ENCODE assay signal across 8 cellular contexts in the genomic region with DNA sequence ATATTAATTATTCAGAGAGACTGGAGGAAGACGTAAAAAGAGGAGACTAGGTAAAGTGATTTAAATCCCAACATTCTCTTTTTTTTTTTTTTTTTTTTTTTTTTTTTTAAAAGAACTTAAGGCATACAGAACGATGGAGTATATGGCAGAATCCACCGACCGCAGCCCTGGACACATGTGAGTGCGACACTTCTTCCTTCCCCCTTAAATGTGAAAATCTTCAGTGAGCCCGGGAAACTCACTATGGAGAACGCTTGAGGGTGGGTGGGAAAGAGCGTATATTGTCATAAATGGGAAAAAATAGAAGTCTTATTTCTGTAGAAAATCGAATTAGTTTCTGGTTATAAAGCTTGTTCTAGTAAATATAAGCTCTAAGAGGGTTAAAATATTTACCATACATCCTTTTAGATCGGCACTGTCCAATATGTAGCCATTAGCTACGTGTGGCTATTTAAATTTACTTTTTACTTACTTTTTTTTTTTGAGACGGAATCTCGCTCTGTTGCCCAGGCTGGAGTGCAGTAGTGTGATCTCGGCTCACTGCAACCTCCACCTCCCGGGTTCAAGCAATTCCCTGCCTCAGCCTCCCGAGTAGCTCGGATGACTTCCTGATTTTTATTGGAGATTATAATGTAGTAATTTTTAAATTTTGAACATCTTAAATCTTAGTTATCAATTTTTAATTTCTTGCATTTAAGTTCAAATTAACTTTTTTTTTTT. TPM values are rescaled to one million over a fixed set of nuclear protein-coding genes. Genes with fewer than 3 reads are reported as not detected.
DNase-seq lines count a peak whose midpoint lies in the region; ATAC-seq and TF ChIP-seq lines count a peak whose summit lies in the region.

No MANE protein-coding gene starts in this region.

- no peaks in the 10 kb centered on the region for H3K27me3 ChIP-seq in BE2C
- H3K27me3 ChIP-seq in right lobe of liver: no peaks in the 10 kb centered on the region
- no peaks in the 10 kb centered on the region for H3K27me3 ChIP-seq in thyroid gland

- H3K27ac ChIP-seq in right lobe of liver (peak overlapping the region; percentile 98 to 99 (median 99)), thyroid gland (peak overlapping the region in 2 of 3 donors; percentile 92 to 93)

- TF ChIP-seq POLR2A in right lobe of liver (IDR thresholded peaks at IDR 0.05): no peak
- TF ChIP-seq POLR2A in thyroid gland (IDR thresholded peaks at IDR 0.05): no peak

- no peaks in the 10 kb centered on the region for H3K4me1 ChIP-seq in BE2C
- H3K4me1 ChIP-seq in right lobe of liver: peaks cover 0 to 30% (median 9%) of the 10 kb centered on the region in 4 donors
- H3K4me1 ChIP-seq in thyroid gland: peaks cover 14 to 26% of the 10 kb centered on the region in 2 donors

- no peak for DNase-seq in BE2C
- DNase-seq in OCI-M1 (lab: John Stamatoyannopoulos, UW): peak; percentile 27
- DNase-seq in cerebellum (ENCODE audit: low spot score): peak; percentile 17
- DNase-seq in right lobe of liver: no peak
- peak; percentile 15 to 30 for DNase-seq in thyroid gland
- no peak for DNase-seq in activated CD4-positive, CD25-positive, alpha-beta regulatory T cell (lab: John Stamatoyannopoulos, UW)
- DNase-seq in DMS79 (lab: John Stamatoyannopoulos, UW): no peak

- no peaks in the 10 kb centered on the region for H3K9me3 ChIP-seq in BE2C
- no peaks in the 10 kb centered on the region for H3K9me3 ChIP-seq in right lobe of liver
- no peaks in the 10 kb centered on the region for H3K9me3 ChIP-seq in thyroid gland

- intact Hi-C loops in right lobe of liver (cut with DNase I) (no loop called here), thyroid gland (cut with DNase I) (no loop called here)

- peak overlapping the region; percentile 89 for H3K4me3 ChIP-seq in BE2C (ENCODE audit: low read depth, low read length)
- peak overlapping the region; percentile 80 to 91 (median 91) for H3K4me3 ChIP-seq in right lobe of liver
- H3K4me3 ChIP-seq in thyroid gland (replicated peaks in 1 of 3): peak overlapping the region; percentile 91 to 98 (median 91)

- ATAC-seq in GM21529 (IDR thresholded peaks at IDR 0.05; ENCODE audit: unreplicated experiment) (peak; percentile 20), right lobe of liver (peak; percentile 19 to 26 (median 22))

- WGBS in right lobe of liver (ENCODE audit: insufficient coverage, low coverage, low lambda C conversion rate, missing lambda C conversion rate): 4% methylated on average over 17 of the region's 17 CpGs
- 10 to 16% methylated on average over 17 of the region's 17 CpGs for WGBS in thyroid gland, 2 donors

- TF ChIP-seq CTCF in BE2C (IDR thresholded peaks at IDR 0.05; ENCODE audit: low read depth, low read length): no peak
- TF ChIP-seq CTCF in right lobe of liver (IDR thresholded peaks at IDR 0.05): no peak
- no peak for TF ChIP-seq CTCF in thyroid gland (IDR thresholded peaks at IDR 0.05)

- H3K36me3 ChIP-seq in BE2C (peaks cover 27% of the 10 kb centered on the region), right lobe of liver (peaks cover 0 to 3% (median 2%) of the 10 kb centered on the region in 4 donors), thyroid gland (peaks cover 2 to 8% of the 10 kb centered on the region in 2 donors)

RNA-seq across cellular contexts. Expression of a gene that starts 0.9 kb away (rescaled TPM):
- polyA plus RNA-seq in BE2C (2012; ENCODE audit: insufficient read depth, insufficient read length, low read depth): 48.7 TPM
- total RNA-seq in cerebellum: 74.4 TPM
- total RNA-seq in right lobe of liver: 10 to 100 TPM; 33.3 to 46.7 (median 42.2) TPM
- total RNA-seq in thyroid gland: 10 to 100 TPM; 35.0 to 54.4 (median 39.1) TPM

Comparison
In these comparisons a context has a peak if more than half of its experiments do, and no peak if none do; other contexts are left out.
1. DNase-seq: peak in OCI-M1 (single experiment), cerebellum (single experiment) and thyroid gland (2 of 2); none in BE2C (single experiment), right lobe of liver (0 of 3), activated CD4-positive, CD25-positive, alpha-beta regulatory T cell (0 of 4) and DMS79 (single experiment).
2. Peak in every context shown above with its lines, with median percentiles within 50 percentile points of each other: H3K4me3 ChIP-seq.